ENCODE assay signal across 10 cellular contexts in genomic region chr17:27631897-27632725, GRCh38. TPM values are rescaled to one million over a fixed set of nuclear protein-coding genes. Genes with fewer than 3 reads are reported as not detected.
DNase-seq lines count a peak whose midpoint lies in the region; ATAC-seq and TF ChIP-seq lines count a peak whose summit lies in the region.
"Had no signal": no experiment of that assay in that cellular context is flagged by ENCODE, and none has a peak within 500 bp of the region (broad histone marks: within the 10 kb centered on the region; RNA-seq: fewer than 3 reads in every experiment).

No MANE protein-coding gene starts in this region.

- H3K27ac ChIP-seq in stomach, result peak overlapping the region; percentile 83 to 90 (median 85)
- H3K27ac ChIP-seq: SK-N-MC had no signal

- in situ Hi-C loops in GM13976 (cut with MboI; ENCODE audit: low sequenced_read_pairs, unreplicated experiment), result no loop called here

- H3K36me3 Mint-ChIP-seq in WTC11, result no peaks in the 10 kb centered on the region

- H3K9me3 ChIP-seq in stomach, result no peaks in the 10 kb centered on the region

- TF ChIP-seq EP300 in stomach (IDR thresholded peaks at IDR 0.05), result no peak

- H3K9me3 Mint-ChIP-seq in WTC11, result no peaks in the 10 kb centered on the region

- peaks cover 22 to 62% (median 52%) of the 10 kb centered on the region in 4 donors for H3K4me1 ChIP-seq in stomach

- DNase-seq in GM13976 (ENCODE audit: low spot score) (peak; percentile 54), WTC11 (ENCODE audit: low spot score) (no peak), left ventricle myocardium superior (no peak), stomach (no peak), iPS-NIHi11 (ENCODE audit: low spot score) (no peak), germinal center (ENCODE audit: low spot score) (no peak)
- DNase-seq: NCI-H1417 had no signal

- TF ChIP-seq CTCF in GM13976 (IDR thresholded peaks at IDR 0.05; ENCODE audit: borderline replicate concordance, control extremely low read depth, extremely low read depth, insufficient read depth, missing control alignments), result peak; percentile 38
- TF ChIP-seq CTCF in WTC11 (IDR thresholded peaks at IDR 0.05), result no peak
- no peak for TF ChIP-seq CTCF in stomach (IDR thresholded peaks at IDR 0.05)

- H3K4me3 Mint-ChIP-seq in WTC11, result no peak overlapping the region

- peaks cover 0 to 5% (median 2%) of the 10 kb centered on the region in 4 donors for H3K36me3 ChIP-seq in stomach

- TF ChIP-seq POLR2A in stomach (IDR thresholded peaks at IDR 0.05), result no peak

- H3K27me3 ChIP-seq in stomach, result no peaks in the 10 kb centered on the region

- H3K4me1 Mint-ChIP-seq in WTC11, result 0 out of 2 replicates have a peak, but pooled peaks cover 3% of the 10 kb centered on the region

- intact Hi-C loops in left ventricle myocardium superior (cut with micrococcal nuclease) (no loop called here), stomach (cut with DNase I; ENCODE audit: low total_unique reads) (no loop called here)

- no peaks in the 10 kb centered on the region for H3K27me3 Mint-ChIP-seq in WTC11 (ENCODE audit: low read depth)

- POLR2A ChIA-PET in WTC11 (lab: Charles Lee), result no interaction called here

- 28 to 38% (median 29%) methylated on average over 7 to 11 of the region's 11 CpGs for whole genome bisulfite sequencing in stomach, 5 donors

- CTCF ChIA-PET in WTC11 (lab: Charles Lee), result interaction anchor here (0.8 to 2.3 kb wide), 6 partner anchors 19 to 395 kb away, joined by 3 to 12 read pairs (median 5); no protein-coding TSS in a partner anchor

- ATAC-seq in WTC11 (no peak), left ventricle myocardium superior (peak; percentile 1), HG03196 (IDR thresholded peaks at IDR 0.05; ENCODE audit: unreplicated experiment) (no peak)

- H3K27ac Mint-ChIP-seq in WTC11, result 0 out of 2 replicates have a peak overlapping the region, but pooled peaks have one; percentile 60

- peak overlapping the region; percentile 36 to 55 (median 51) for H3K4me3 ChIP-seq in stomach
- H3K4me3 ChIP-seq: SK-N-MC, smooth muscle cell had no signal

TF ChIP-seq in WTC11, 78 proteins besides CTCF, POLR2A, EP300 and RAD21:
- TF ChIP-seq ZMAT4 (CRISPR knock-in tag; IDR thresholded peaks at IDR 0.05), result no peak
- TF ChIP-seq NFE2L1 (CRISPR knock-in tag; IDR thresholded peaks at IDR 0.05), result no peak
- TF ChIP-seq ZNF671 (CRISPR knock-in tag; IDR thresholded peaks at IDR 0.05), result no peak
- no peak for TF ChIP-seq E2F1 (CRISPR knock-in tag; IDR thresholded peaks at IDR 0.05)
- TF ChIP-seq ATF3 (CRISPR knock-in tag; conservative IDR thresholded peaks at IDR 0.05), result no peak
- no peak for TF ChIP-seq FOXP4 (CRISPR knock-in tag; IDR thresholded peaks at IDR 0.05)
- no peak for TF ChIP-seq ZNF121 (CRISPR knock-in tag; IDR thresholded peaks at IDR 0.05)
- no peak for TF ChIP-seq ZNF512 (CRISPR knock-in tag; IDR thresholded peaks at IDR 0.05; ENCODE audit: borderline replicate concordance)
TF ChIP-seq in WTC11: peak in this region for 0.

RNA-seq across cellular contexts. Expression of gene LGALS9, which starts 1.1 kb away (rescaled TPM):
- total RNA-seq in WTC11 (2021) (3.3 to 5.7 TPM (median 3.7 TPM) in 3 replicates), left ventricle myocardium superior (16.9 TPM), stomach (100 to 1,000 TPM in 1 of 5 donors, 10 to 100 TPM in 4; 59.8 to 123 (median 96.7) TPM)
- 100 to 1,000 TPM in 2 of 3 donors, 10 to 100 TPM in 1; 54.0 to 341 (median 120) TPM for polyA plus RNA-seq in stomach
